Comparison of ENCODE assay signal across 31 cellular contexts in the genomic region with DNA sequence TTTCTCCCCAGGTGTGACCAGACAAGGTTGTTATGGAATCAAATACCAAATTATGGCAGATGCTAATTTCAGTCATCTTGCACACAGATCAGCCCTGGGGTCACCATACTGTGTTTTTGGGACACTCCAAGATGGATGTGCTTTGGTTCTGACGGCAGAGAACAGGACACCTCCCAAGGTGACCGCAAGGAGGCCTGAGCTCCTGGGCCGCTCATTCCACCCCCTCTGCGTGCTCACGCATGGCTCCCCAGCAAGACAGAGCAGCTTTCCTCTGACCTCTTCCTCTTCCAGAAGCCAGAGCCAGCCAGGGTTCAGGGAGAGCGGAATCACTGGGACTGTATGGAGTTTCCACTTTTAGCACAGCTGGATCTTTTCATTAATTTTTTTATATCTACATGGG.
"Had no signal": no experiment of that assay in that cellular context is flagged by ENCODE, and none has a peak within 500 bp of the region (broad histone marks: within the 10 kb centered on the region; RNA-seq: fewer than 3 reads in every experiment).

No MANE protein-coding gene starts in this region.

- H3K9me3 Mint-ChIP-seq: activated CD4-positive, alpha-beta memory T cell treated with anti-CD3 and anti-CD28 coated beads for 36 hours; activated naive CD4-positive, alpha-beta T cell treated with anti-CD3 and anti-CD28 coated beads for 36 hours; activated naive CD4-positive, alpha-beta T cell treated with anti-CD3 and anti-CD28 coated beads, Interleukin-2, amount 50 U/mL, for 72 hours; activated T-cell treated with anti-CD3 and anti-CD28 coated beads, Interleukin-2, amount 50 U/mL, for 4 hours; activated T-helper 1 cell treated with anti-CD3 and anti-CD28 coated beads, Interleukin-12 subunit alpha, Interleukin-12 subunit beta, Interleukin-2, Interleukin-4 antibody, amounts not matched to agents 30 ng/mL and 10 ng/mL and 1 ng/mL, durations not matched to agents 14 hours and 24 hours and 36 hours had no signal

- H3K36me3 Mint-ChIP-seq: activated CD4-positive, alpha-beta memory T cell treated with anti-CD3 and anti-CD28 coated beads for 36 hours; activated naive CD4-positive, alpha-beta T cell treated with anti-CD3 and anti-CD28 coated beads, Interleukin-2, amount 50 U/mL, for 72 hours; brain had no signal

- DNase-seq: activated CD4-positive, alpha-beta memory T cell treated with anti-CD3 and anti-CD28 coated beads for 36 hours; activated CD4-positive, alpha-beta T cell treated with anti-CD3 and anti-CD28 coated beads for 36 hours; activated CD4-positive, alpha-beta T cell treated with anti-CD3 and anti-CD28 coated beads, Interleukin-2, amount 50 U/mL, for 1 hour; activated CD8-positive, alpha-beta memory T cell treated with anti-CD3 and anti-CD28 coated beads, Interleukin-2, amount 50 U/mL, for 4 hours; activated gamma-delta T cell treated with Interleukin-2 at 50 U/mL for 16 hours; activated naive CD4-positive, alpha-beta T cell treated with anti-CD3 and anti-CD28 coated beads for 36 hours; activated T-cell treated with anti-CD3 and anti-CD28 coated beads for 4 hours; activated T-cell treated with anti-CD3 and anti-CD28 coated beads, Interleukin-2, amount 50 U/mL, for 4 hours; anterior cingulate cortex; caudate nucleus; cerebellar nuclear complex; Kasumi-1; KG1; MG63; NCI-H1048; NCI-H1105 treated with DMSO at 0.1 percent for 48 hours; NCI-H1436 treated with DMSO at 0.1 percent for 48 hours; NCI-H1694 treated with DMSO at 0.1 percent for 48 hours; NCI-H2029; NCI-H345; NCI-H524 treated with DMSO at 0.1 percent for 48 hours; SIG-M5; SW 1271; T-helper 1 cell; T-helper 2 cell; T-helper 9 cell had no signal

- H3K4me1 Mint-ChIP-seq: activated CD4-positive, alpha-beta T cell treated with anti-CD3 and anti-CD28 coated beads for 36 hours had no signal

- H3K27me3 ChIP-seq: MG63 had no signal

- H3K36me3 ChIP-seq: MG63, WERI-Rb-1 had no signal

- H3K27ac Mint-ChIP-seq: activated CD4-positive, alpha-beta memory T cell treated with anti-CD3 and anti-CD28 coated beads for 36 hours; activated CD4-positive, alpha-beta T cell treated with anti-CD3 and anti-CD28 coated beads for 36 hours; activated naive CD4-positive, alpha-beta T cell treated with anti-CD3 and anti-CD28 coated beads for 36 hours; activated naive CD4-positive, alpha-beta T cell treated with anti-CD3 and anti-CD28 coated beads, Interleukin-2, amount 50 U/mL, for 72 hours; activated T-helper 1 cell treated with anti-CD3 and anti-CD28 coated beads, Interleukin-12 subunit alpha, Interleukin-12 subunit beta, Interleukin-2, Interleukin-4 antibody, amounts not matched to agents 30 ng/mL and 10 ng/mL and 1 ng/mL, durations not matched to agents 14 hours and 24 hours and 36 hours had no signal

- H3K4me3 Mint-ChIP-seq: activated CD4-positive, alpha-beta memory T cell treated with anti-CD3 and anti-CD28 coated beads for 36 hours; activated CD4-positive, alpha-beta T cell treated with anti-CD3 and anti-CD28 coated beads for 36 hours; activated naive CD4-positive, alpha-beta T cell treated with anti-CD3 and anti-CD28 coated beads for 36 hours; activated T-cell treated with anti-CD3 and anti-CD28 coated beads, Interleukin-2, amount 50 U/mL, for 4 hours; activated T-helper 1 cell treated with anti-CD3 and anti-CD28 coated beads, Interleukin-12 subunit alpha, Interleukin-12 subunit beta, Interleukin-2, Interleukin-4 antibody, amounts not matched to agents 30 ng/mL and 10 ng/mL and 1 ng/mL, durations not matched to agents 14 hours and 24 hours and 36 hours; brain had no signal

- H3K4me3 ChIP-seq: MG63 had no signal

- H3K9me3 ChIP-seq: MG63 had no signal

- FAIRE-seq: bronchial epithelial cell had no signal
